ENCODE assay signal across 31 cellular contexts in genomic region chr19:32749361-32749760, GRCh38. TPM values are rescaled to one million over a fixed set of nuclear protein-coding genes. Genes with fewer than 3 reads are reported as not detected.
"Had no signal": no experiment of that assay in that cellular context is flagged by ENCODE, and none has a peak within 500 bp of the region (broad histone marks: within the 10 kb centered on the region; RNA-seq: fewer than 3 reads in every experiment).

No MANE protein-coding gene starts in this region.

- H3K27me3 ChIP-seq: adrenal gland, ascending aorta, body of pancreas, brain microvascular endothelial cell, breast epithelium, cardiac muscle cell had no signal

- H3K27ac ChIP-seq: adrenal gland, ascending aorta, body of pancreas, brain microvascular endothelial cell, breast epithelium, cardiac muscle cell had no signal

- DNase-seq: activated effector memory CD4-positive, alpha-beta T cell treated with anti-CD3 and anti-CD28 coated beads, Interleukin-2, amount 50 U/mL, for 16 hours; activated effector memory CD4-positive, alpha-beta T cell treated with Interleukin-2 at 50 U/mL for 16 hours; activated gamma-delta T cell; activated gamma-delta T cell treated with Interleukin-2 at 50 U/mL for 16 hours; activated naive CD4-positive, alpha-beta T cell treated with anti-CD3 and anti-CD28 coated beads for 36 hours; activated naive CD4-positive, alpha-beta T cell treated with anti-CD3 and anti-CD28 coated beads, Interleukin-2, amount 10 ng/mL, durations not matched to agents 7 days and 5 days; activated naive CD4-positive, alpha-beta T cell treated with anti-CD3 and anti-CD28 coated beads, Interleukin-2, amount 50 U/mL, for 16 hours; activated naive CD4-positive, alpha-beta T cell treated with Interleukin-2 at 50 U/mL for 16 hours; activated naive CD8-positive, alpha-beta T cell treated with anti-CD3 and anti-CD28 coated beads for 36 hours; activated naive CD8-positive, alpha-beta T cell treated with anti-CD3 and anti-CD28 coated beads, Interleukin-2, amount 10 ng/mL, durations not matched to agents 7 days and 5 days; activated naive CD8-positive, alpha-beta T cell treated with anti-CD3 and anti-CD28 coated beads, Interleukin-2, amount 50 U/mL, for 24 hours; activated T-cell treated with anti-CD3 and anti-CD28 coated beads for 4 hours; activated T-cell treated with anti-CD3 and anti-CD28 coated beads, Interleukin-2, amount 50 U/mL, for 1 hour; activated T-cell treated with anti-CD3 and anti-CD28 coated beads, Interleukin-2, amount 50 U/mL, for 24 hours; activated T-cell treated with anti-CD3 and anti-CD28 coated beads, Interleukin-2, amount 50 U/mL, for 4 hours; activated T-cell treated with anti-CD3 and anti-CD28 coated beads, Interleukin-2, amount 50 U/mL, for 48 hours; activated T-cell treated with anti-CD3 and anti-CD28 coated beads, Interleukin-2, amount 50 U/mL, for 72 hours; adrenal gland; amniotic stem cell; amygdala; anterior cingulate cortex; aorta; body of pancreas; brain microvascular endothelial cell; caudate nucleus; central memory CD4-positive, alpha-beta T cell; cerebellar nuclear complex had no signal

- H3K4me3 ChIP-seq: adrenal gland, ascending aorta, body of pancreas, breast epithelium, cardiac muscle cell had no signal

- H3K4me1 ChIP-seq: adrenal gland, ascending aorta, breast epithelium had no signal

- H3K36me3 ChIP-seq: adrenal gland, ascending aorta, brain microvascular endothelial cell, breast epithelium, cardiac muscle cell had no signal

- H3K9me3 ChIP-seq: adrenal gland, ascending aorta, body of pancreas, breast epithelium had no signal

RNA-seq across cellular contexts. Expression of gene TDRD12, which starts 29.8 kb away (rescaled TPM):
- total RNA-seq: astrocyte had no signal
